In the genomic region with DNA sequence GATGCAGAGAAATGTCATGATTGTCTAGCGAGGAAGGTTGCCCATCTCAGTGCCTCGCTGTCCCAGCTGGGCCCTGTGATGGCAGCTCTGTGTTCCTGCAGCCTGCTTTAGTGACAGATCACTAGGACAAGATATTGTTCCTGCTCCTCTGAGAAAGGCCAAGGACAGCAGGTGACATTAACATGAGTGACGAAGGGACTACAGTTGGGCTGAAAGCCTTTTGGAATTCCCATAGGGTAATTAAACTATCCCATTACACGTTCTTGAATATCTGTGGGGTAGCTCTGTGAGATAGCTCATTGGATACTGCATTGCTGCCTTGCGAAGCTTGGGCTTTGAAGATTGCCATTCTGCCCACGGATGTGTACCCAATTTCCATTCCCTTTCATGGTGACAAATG, we compare ENCODE assay signal across 16 cellular contexts.
"Had no signal": no experiment of that assay in that cellular context is flagged by ENCODE, and none has a peak within 500 bp of the region (broad histone marks: within the 10 kb centered on the region; RNA-seq: fewer than 3 reads in every experiment).

No MANE protein-coding gene starts in this region.

- H3K4me3 ChIP-seq: esophagus squamous epithelium, heart left ventricle, right atrium auricular region, sigmoid colon had no signal

- H3K4me1 ChIP-seq: esophagus squamous epithelium, heart left ventricle, right atrium auricular region, sigmoid colon had no signal

- H3K27me3 ChIP-seq: right atrium auricular region had no signal

- DNase-seq: esophagus squamous epithelium; foreskin fibroblast; heart left ventricle; hippocampal formation; left colon; mesendoderm; naive thymus-derived CD8-positive, alpha-beta T cell; posterior cingulate gyrus; sigmoid colon; small intestine; stimulated activated CD4-positive, alpha-beta T cell treated with anti-CD3 and anti-CD28 coated beads, Interleukin-12 subunit alpha, Interleukin-12 subunit beta, amount 100 ng/mL, for 4 hours; stimulated activated naive CD4-positive, alpha-beta T cell treated with Interleukin-2 at 50 U/mL for 16 hours had no signal

- H3K27ac Mint-ChIP-seq: dendritic cell treated with granulocyte-macrophage colony-stimulating factor and Interleukin-4, amounts not matched to agents 40 ng/mL and 50 ng/mL, for 4 days; type B pancreatic cell had no signal

- ATAC-seq: heart left ventricle; left colon; naive thymus-derived CD8-positive, alpha-beta T cell had no signal

- H3K36me3 ChIP-seq: esophagus squamous epithelium, heart left ventricle, right atrium auricular region, sigmoid colon had no signal

- H3K27ac ChIP-seq: esophagus squamous epithelium, heart left ventricle, right atrium auricular region, sigmoid colon had no signal

- H3K9me3 Mint-ChIP-seq: type B pancreatic cell had no signal

- H3K36me3 Mint-ChIP-seq: type B pancreatic cell had no signal

- H3K4me3 Mint-ChIP-seq: dendritic cell treated with granulocyte-macrophage colony-stimulating factor and Interleukin-4, amounts not matched to agents 40 ng/mL and 50 ng/mL, for 4 days; naive thymus-derived CD8-positive, alpha-beta T cell; neural crest cell; type B pancreatic cell had no signal

- H3K4me1 Mint-ChIP-seq: naive thymus-derived CD8-positive, alpha-beta T cell; neural crest cell had no signal
